ENCODE assay signal across 10 cellular contexts in the genomic region with DNA sequence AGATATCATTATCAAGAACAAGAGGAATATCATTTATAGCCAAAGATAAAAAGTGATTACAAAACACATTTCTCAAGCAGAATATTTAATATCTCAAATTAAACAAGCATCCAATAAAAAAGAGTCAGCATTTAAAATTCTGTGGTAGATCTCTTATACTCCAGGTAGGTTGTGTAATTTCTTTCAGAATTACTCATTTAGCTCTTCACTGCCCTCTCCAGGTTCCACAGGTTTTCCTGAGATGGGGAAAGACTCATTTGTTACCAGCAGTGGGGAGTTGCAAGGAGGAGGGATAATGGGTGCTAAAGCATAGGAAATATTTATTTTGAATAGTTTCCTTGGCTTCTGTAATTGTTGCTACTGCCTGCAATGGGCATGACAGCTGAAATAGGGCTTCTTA.
DNase-seq lines count a peak whose midpoint lies in the region; ATAC-seq and TF ChIP-seq lines count a peak whose summit lies in the region.
"Had no signal": no experiment of that assay in that cellular context is flagged by ENCODE, and none has a peak within 500 bp of the region (broad histone marks: within the 10 kb centered on the region; RNA-seq: fewer than 3 reads in every experiment).

No MANE protein-coding gene starts in this region.

- peak; percentile 77 for ATAC-seq in PC-3

- DNase-seq in T-helper 1 cell, result no peak
- DNase-seq in PC-3, result peak; percentile 63
- DNase-seq in fibroblast of mammary gland (ENCODE audit: low read depth), result peak; percentile 25
- no peak for DNase-seq in retinal pigment epithelial cell (ENCODE audit: low read depth)
- no peak for DNase-seq in NCI-H82 (lab: John Stamatoyannopoulos, UW)
- no peak for DNase-seq in thyroid gland
- DNase-seq in NCI-H1417 treated with DMSO at 0.1 percent for 48 hours (lab: John Stamatoyannopoulos, UW), result no peak
- DNase-seq: NCI-H1436, upper lobe of left lung had no signal

- H3K4me3 Mint-ChIP-seq in T-helper 1 cell treated with Interleukin-12 subunit alpha and Interleukin-12 subunit beta and Interleukin-4 antibody, amounts not matched to agents 30 μg/mL and 1 μg/mL, for 36 hours, result no peak overlapping the region

- intact Hi-C loops in PC-3 (cut with micrococcal nuclease) (loop anchor here (1.0 to 10.0 kb wide), 3 partner anchors 83 to 207 kb away; a partner anchor contains a TSS), thyroid gland (cut with DNase I) (no loop called here)

- H3K4me2 ChIP-seq in PC-3 (ENCODE audit: low read length), result no peak overlapping the region

- no peaks in the 10 kb centered on the region for H3F3A ChIP-seq in PC-3 (ENCODE audit: low read length, unreplicated experiment)

- no peaks in the 10 kb centered on the region for H3K27me3 Mint-ChIP-seq in T-helper 1 cell treated with Interleukin-12 subunit alpha and Interleukin-12 subunit beta and Interleukin-4 antibody, amounts not matched to agents 30 μg/mL and 1 μg/mL, for 36 hours (ENCODE audit: low read depth)

- H3K36me3 ChIP-seq in PC-3 (ENCODE audit: low read depth, low read length), result no peaks in the 10 kb centered on the region
- no peaks in the 10 kb centered on the region for H3K36me3 ChIP-seq in thyroid gland
- H3K36me3 ChIP-seq: upper lobe of left lung had no signal

- peak; percentile 69 for TF ChIP-seq CTCF in PC-3 (conservative IDR thresholded peaks at IDR 0.05; ENCODE audit: low read depth, low read length)
- peak; percentile 42 for TF ChIP-seq CTCF in fibroblast of mammary gland (conservative IDR thresholded peaks at IDR 0.05; ENCODE audit: control insufficient read depth, insufficient read depth, low read depth, low read length)
- peak; percentile 70 for TF ChIP-seq CTCF in retinal pigment epithelial cell (conservative IDR thresholded peaks at IDR 0.05; ENCODE audit: low read depth, low read length)
- peak in 1 of 6 experiments; percentile 14 for TF ChIP-seq CTCF in thyroid gland (IDR thresholded peaks at IDR 0.05)

- no peaks in the 10 kb centered on the region for H4K20me1 ChIP-seq in PC-3 (ENCODE audit: low read length)

- H3K4me3 ChIP-seq in PC-3 (ENCODE audit: low read length) (no peak overlapping the region), fibroblast of mammary gland (ENCODE audit: control insufficient read depth, low read depth, low read length) (no peak overlapping the region), retinal pigment epithelial cell (ENCODE audit: low read length) (no peak overlapping the region), thyroid gland (replicated peaks in 1 of 3) (no peak overlapping the region)
- H3K4me3 ChIP-seq: upper lobe of left lung had no signal

- no peaks in the 10 kb centered on the region for H3K9me2 ChIP-seq in PC-3 (replicated peaks; ENCODE audit: low read length)

- no TSS peak for BruUV-seq in PC-3 (replicated peaks; lab: Mats Ljungman, UMichigan)

- H3K4me1 ChIP-seq in PC-3 (ENCODE audit: insufficient read depth, low read length), result no peaks in the 10 kb centered on the region
- H3K4me1 ChIP-seq in thyroid gland, result no peaks in the 10 kb centered on the region

- peaks cover 69% of the 10 kb centered on the region for H3K4me1 Mint-ChIP-seq in T-helper 1 cell treated with Interleukin-12 subunit alpha and Interleukin-12 subunit beta and Interleukin-4 antibody, amounts not matched to agents 30 μg/mL and 1 μg/mL, for 36 hours (ENCODE audit: low read depth)

- no peak overlapping the region for H2AFZ ChIP-seq in PC-3 (ENCODE audit: low read length)

- H3K27ac ChIP-seq in PC-3 (ENCODE audit: low read length) (no peak overlapping the region), thyroid gland (no peak overlapping the region)
- H3K27ac ChIP-seq: upper lobe of left lung had no signal

- H3K9me3 Mint-ChIP-seq in T-helper 1 cell treated with Interleukin-12 subunit alpha and Interleukin-12 subunit beta and Interleukin-4 antibody, amounts not matched to agents 30 μg/mL and 1 μg/mL, for 36 hours, result peaks cover 5% of the 10 kb centered on the region

- H3K9me3 ChIP-seq in PC-3 (ENCODE audit: low read length) (no peaks in the 10 kb centered on the region), thyroid gland (no peaks in the 10 kb centered on the region)

- POLR2A ChIA-PET in PC-3 (lab: Charles Lee; ENCODE audit: unreplicated experiment), result interaction anchor here (0.6 kb wide), 1 partner anchor 140 kb away, joined by 6 read pairs; no protein-coding TSS in a partner anchor

- no peak overlapping the region for H3K9ac ChIP-seq in PC-3 (ENCODE audit: low read length)

- CTCF ChIA-PET in PC-3 (lab: Charles Lee), result interaction anchor here (0.6 to 1.0 kb wide), 4 partner anchors 16 to 652 kb away, joined by 3 to 7 read pairs (median 4); no protein-coding TSS in a partner anchor

- H3K27ac Mint-ChIP-seq in T-helper 1 cell treated with Interleukin-12 subunit alpha and Interleukin-12 subunit beta and Interleukin-4 antibody, amounts not matched to agents 30 μg/mL and 1 μg/mL, for 36 hours, result peak overlapping the region; percentile 49

- no peaks in the 10 kb centered on the region for H3K79me2 ChIP-seq in PC-3 (ENCODE audit: low read length)

- H3K27me3 ChIP-seq in PC-3 (ENCODE audit: low read length), result peaks cover 69% of the 10 kb centered on the region
- H3K27me3 ChIP-seq in thyroid gland, result no peaks in the 10 kb centered on the region
- H3K27me3 ChIP-seq: upper lobe of left lung had no signal

- H3K36me3 Mint-ChIP-seq in T-helper 1 cell treated with Interleukin-12 subunit alpha and Interleukin-12 subunit beta and Interleukin-4 antibody, amounts not matched to agents 30 μg/mL and 1 μg/mL, for 36 hours (ENCODE audit: low read depth), result peaks cover 9% of the 10 kb centered on the region

- no peak for TF ChIP-seq POLR2A in thyroid gland (IDR thresholded peaks at IDR 0.05)

Comparison
In these comparisons a context has a peak if more than half of its experiments do, and no peak if none do; other contexts are left out.
1. DNase-seq: peak in PC-3 (single experiment) and fibroblast of mammary gland (single experiment); none in T-helper 1 cell (0 of 5), retinal pigment epithelial cell (single experiment), NCI-H82 (single experiment), thyroid gland (0 of 2) and NCI-H1417 treated with DMSO at 0.1 percent for 48 hours (single experiment).